In genomic region chr13:90445179-90445578, GRCh38 we compare ENCODE assay signal across 9 cellular contexts.
DNase-seq lines count a peak whose midpoint lies in the region; ATAC-seq, FAIRE-seq and TF ChIP-seq lines count a peak whose summit lies in the region.
"Had no signal": no experiment of that assay in that cellular context is flagged by ENCODE, and none has a peak within 500 bp of the region (broad histone marks: within the 10 kb centered on the region; RNA-seq: fewer than 3 reads in every experiment).

No MANE protein-coding gene starts in this region.

- ATAC-seq in HG02840 (IDR thresholded peaks at IDR 0.05; ENCODE audit: low FRiP score, unreplicated experiment) = no peak

- H3K36me3 ChIP-seq in bronchial epithelial cell (ENCODE audit: control insufficient read depth, insufficient read depth, low read length) = no peaks in the 10 kb centered on the region

- H3K4me3 ChIP-seq in AG04450 (ENCODE audit: low read depth, low read length) = no peak overlapping the region
- H3K4me3 ChIP-seq in bronchial epithelial cell (ENCODE audit: low read depth, low read length) = no peak overlapping the region

- H3K27me3 ChIP-seq in AG04450 (ENCODE audit: control insufficient read depth, insufficient read depth, low read length) = no peaks in the 10 kb centered on the region
- H3K27me3 ChIP-seq in bronchial epithelial cell (ENCODE audit: control insufficient read depth, insufficient read depth, low read length) = no peaks in the 10 kb centered on the region

- H3K27ac ChIP-seq in AG04450 (ENCODE audit: low read depth, low read length) = no peak overlapping the region

- no peak for FAIRE-seq in HTR-8/SVneo (lab: Jason Lieb, UNC)
- FAIRE-seq in bronchial epithelial cell (lab: Jason Lieb, UNC) = no peak

- CTCF ChIA-PET in AG04450 (lab: Charles Lee) = no interaction called here

- DNase-seq in AG04450 (ENCODE audit: low read depth, low spot score) = peak; percentile 79
- peak; percentile 28 for DNase-seq in HTR-8/SVneo (ENCODE audit: insufficient read length, low spot score)
- DNase-seq in bronchial epithelial cell (ENCODE audit: low read depth) = peak; percentile 89
- peak; percentile 29 for DNase-seq in left kidney (ENCODE audit: low read depth, low spot score)
- DNase-seq in HuH-7.5 (ENCODE audit: low spot score) = no peak
- no peak for DNase-seq in HT-29 (ENCODE audit: low spot score)
- no peak for DNase-seq in DMS53 (lab: John Stamatoyannopoulos, UW)
- DNase-seq: activated naive CD8-positive, alpha-beta T cell treated with anti-CD3 and anti-CD28 coated beads, Interleukin-2, amount 10 ng/mL, durations not matched to agents 7 days and 5 days had no signal

- TF ChIP-seq CTCF in AG04450 (IDR thresholded peaks at IDR 0.05; ENCODE audit: low read depth, low read length) (no peak), bronchial epithelial cell (IDR thresholded peaks at IDR 0.05; ENCODE audit: insufficient read depth, low read length, severe bottlenecking) (no peak)

- no peaks in the 10 kb centered on the region for H3K9me3 ChIP-seq in AG04450 (ENCODE audit: control insufficient read depth, insufficient read depth, low read length)

- POLR2A ChIA-PET in AG04450 (lab: Yijun Ruan, JAX) = no interaction called here

Comparison
In these comparisons a context has a peak if more than half of its experiments do, and no peak if none do; other contexts are left out.
1. DNase-seq: peak in AG04450 (single experiment), HTR-8/SVneo (single experiment), bronchial epithelial cell (single experiment) and left kidney (single experiment); none in HuH-7.5 (single experiment), HT-29 (single experiment) and DMS53 (single experiment).